21 cellular contexts compared by ENCODE assay signal in the genomic region with DNA sequence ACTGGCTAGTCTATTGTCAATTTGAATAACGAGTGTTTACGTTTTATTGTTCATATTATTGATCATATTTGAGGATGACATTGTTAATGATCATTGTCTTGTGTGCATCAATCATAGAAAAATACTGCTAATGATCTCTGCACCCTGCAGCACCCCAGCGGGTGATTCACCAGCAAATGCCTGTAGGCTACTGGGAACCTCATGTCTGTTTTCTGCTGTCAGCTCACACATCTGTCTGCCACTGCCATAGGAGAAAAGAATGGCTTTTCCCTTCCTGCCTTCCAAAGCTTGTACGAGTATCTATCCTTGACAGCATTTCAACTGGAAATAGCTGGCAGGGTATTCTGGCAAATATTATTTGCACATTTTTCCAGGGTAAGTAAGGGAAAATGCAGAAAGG.
DNase-seq lines count a peak whose midpoint lies in the region; ATAC-seq, FAIRE-seq and TF ChIP-seq lines count a peak whose summit lies in the region.
"Had no signal": no experiment of that assay in that cellular context is flagged by ENCODE, and none has a peak within 500 bp of the region (broad histone marks: within the 10 kb centered on the region; RNA-seq: fewer than 3 reads in every experiment).

No MANE protein-coding gene starts in this region.

- no peaks in the 10 kb centered on the region for H3K79me2 ChIP-seq in HepG2 (ENCODE audit: insufficient read depth, low read length)

- POLR2A ChIA-PET in HepG2 (lab: Yijun Ruan, JAX): no interaction called here

- intact Hi-C loops in HepG2 (cut with micrococcal nuclease; ENCODE audit: unreplicated experiment) (no loop called here), right lobe of liver (cut with DNase I) (no loop called here)

- H3K4me1 ChIP-seq in HepG2 (ENCODE audit: insufficient read depth, low read length): no peaks in the 10 kb centered on the region
- H3K4me1 ChIP-seq in right lobe of liver: no peaks in the 10 kb centered on the region

- H3K27ac ChIP-seq in HepG2 (ENCODE audit: extremely low read length, insufficient read depth, low read length) (no peak overlapping the region), right lobe of liver (no peak overlapping the region)
- H3K27ac ChIP-seq: GM23248 had no signal

- H3K9me3 Mint-ChIP-seq in glutamatergic neuron (ENCODE audit: unreplicated experiment): no peaks in the 10 kb centered on the region

- no peaks in the 10 kb centered on the region for H3K36me3 Mint-ChIP-seq in glutamatergic neuron (ENCODE audit: unreplicated experiment)
- H3K36me3 Mint-ChIP-seq: CD4-positive, CD25-positive, alpha-beta regulatory T cell; CD8-positive, alpha-beta memory T cell; IgD-negative memory B cell had no signal

- H3K4me2 ChIP-seq in HepG2 (ENCODE audit: low read depth, low read length): no peak overlapping the region

- ATAC-seq in HepG2 (no peak), right lobe of liver (no peak)

- no peak for FAIRE-seq in HepG2 (lab: Jason Lieb, UNC)
- FAIRE-seq: GM12892, GM18507, H54, HTR-8/SVneo had no signal

- peak overlapping the region; percentile 72 for H3K27ac Mint-ChIP-seq in glutamatergic neuron (ENCODE audit: unreplicated experiment)
- H3K27ac Mint-ChIP-seq: B cell; CD4-positive, CD25-positive, alpha-beta regulatory T cell; IgD-negative memory B cell had no signal

- no peaks in the 10 kb centered on the region for H3K27me3 Mint-ChIP-seq in glutamatergic neuron (ENCODE audit: unreplicated experiment)
- H3K27me3 Mint-ChIP-seq: B cell; CD4-positive, CD25-positive, alpha-beta regulatory T cell; CD8-positive, alpha-beta memory T cell; IgD-negative memory B cell had no signal

- WGBS in HepG2 (ENCODE audit: low lambda C conversion rate): 4% methylated on average over 4 of the region's 4 CpGs
- 62% methylated on average over 4 of the region's 4 CpGs for WGBS in right lobe of liver (ENCODE audit: insufficient coverage, low coverage, low lambda C conversion rate, missing lambda C conversion rate)

- no peak overlapping the region for H3K4me3 ChIP-seq in HepG2 (replicated peaks in 1 of 3; ENCODE audit: insufficient read depth in 1 of 3, low read depth in 2 of 3, low read length in 3 of 3)
- no peak overlapping the region for H3K4me3 ChIP-seq in right lobe of liver
- H3K4me3 ChIP-seq: GM23248 had no signal

- TF ChIP-seq RAD21 in HepG2 (CRISPR knock-in tag; IDR thresholded peaks at IDR 0.05): no peak

- TF ChIP-seq POLR2A in HepG2 (IDR thresholded peaks at IDR 0.05; ENCODE audit: insufficient read depth in 1 of 2, low read depth in 2 of 2, low read length in 2 of 2): no peak
- no peak for TF ChIP-seq POLR2A in right lobe of liver (IDR thresholded peaks at IDR 0.05)

- TF ChIP-seq EP300 in HepG2 (IDR thresholded peaks at IDR 0.05; ENCODE audit: low read depth in 2 of 2, low read length in 2 of 2) (no peak), HepG2 (CRISPR knock-in tag; IDR thresholded peaks at IDR 0.05; ENCODE audit: borderline replicate concordance) (no peak)

- no peaks in the 10 kb centered on the region for H4K20me1 ChIP-seq in HepG2 (ENCODE audit: insufficient read depth, low read length)

- H3K4me3 Mint-ChIP-seq in glutamatergic neuron (ENCODE audit: unreplicated experiment): no peak overlapping the region
- H3K4me3 Mint-ChIP-seq: B cell; CD4-positive, CD25-positive, alpha-beta regulatory T cell; CD8-positive, alpha-beta memory T cell had no signal

- no peak overlapping the region for H2AFZ ChIP-seq in HepG2 (ENCODE audit: low read length)
- H2AFZ ChIP-seq: GM23248 had no signal

- no TSS peak for BruUV-seq in HepG2 (replicated peaks; lab: Mats Ljungman, UMichigan)

- CTCF ChIA-PET in HepG2 (lab: Yijun Ruan, JAX; ENCODE audit: low intra/inter-chr PET ratio, low total read pairs): no interaction called here

- H3K27me3 ChIP-seq in HepG2 (ENCODE audit: control insufficient read depth in 1 of 2, insufficient read depth in 2 of 2, low read length in 2 of 2) (no peaks in the 10 kb centered on the region; a peak in 1 of 5 replicates), right lobe of liver (no peaks in the 10 kb centered on the region)

- H3K36me3 ChIP-seq in HepG2 (replicated peaks in 1 of 2; ENCODE audit: control insufficient read depth in 1 of 2, insufficient read depth in 2 of 2, low read length in 2 of 2) (no peaks in the 10 kb centered on the region), right lobe of liver (no peaks in the 10 kb centered on the region)

- DNase-seq in HepG2 (ENCODE audit: low spot score): no peak
- no peak for DNase-seq in right lobe of liver
- DNase-seq in RPMI7951 (ENCODE audit: low read depth): peak; percentile 49
- DNase-seq in glutamatergic neuron: peak; percentile 29
- no peak for DNase-seq in NCI-H1436 (lab: John Stamatoyannopoulos, UW)
- DNase-seq in DMS 273 (lab: John Stamatoyannopoulos, UW; ENCODE audit: unreplicated experiment): no peak
- DNase-seq in SHP77 treated with DMSO at 0.1 percent for 48 hours (lab: John Stamatoyannopoulos, UW): no peak
- no peak for DNase-seq in 8988T
- DNase-seq: C1 segment of cervical spinal cord; CD4-positive, CD25-positive, alpha-beta regulatory T cell; CD8-positive, alpha-beta memory T cell; COR-L47; GDM1; GM23248; HCEC 1CT had no signal

- H3K9me3 ChIP-seq in HepG2 (ENCODE audit: low read length): no peaks in the 10 kb centered on the region
- H3K9me3 ChIP-seq in right lobe of liver: no peaks in the 10 kb centered on the region

- no peak overlapping the region for H3K9ac ChIP-seq in HepG2 (ENCODE audit: insufficient read depth, low read depth, low read length)
- H3K9ac ChIP-seq: GM23248 had no signal

- no peak for TF ChIP-seq CTCF in HepG2 (CRISPR knock-in tag; IDR thresholded peaks at IDR 0.05)
- no peak for TF ChIP-seq CTCF in right lobe of liver (IDR thresholded peaks at IDR 0.05)
- TF ChIP-seq CTCF in glutamatergic neuron (IDR thresholded peaks at IDR 0.05; ENCODE audit: partially characterized antibody, unreplicated experiment): no peak

- in situ Hi-C loops in HepG2 (cut with HindIII; ENCODE audit: extremely low pct_ligation_motif_present, low pct_unique_long_range_greater_than_20kb): no loop called here

- peaks cover 11% of the 10 kb centered on the region for H3K4me1 Mint-ChIP-seq in glutamatergic neuron (ENCODE audit: low read depth, unreplicated experiment)
- H3K4me1 Mint-ChIP-seq: B cell; CD4-positive, CD25-positive, alpha-beta regulatory T cell; CD8-positive, alpha-beta memory T cell; IgD-negative memory B cell had no signal

TF ChIP-seq in HepG2, 621 proteins besides CTCF, POLR2A, EP300 and RAD21:
- TF ChIP-seq ZNF7 (CRISPR knock-in tag; IDR thresholded peaks at IDR 0.05): peak; percentile 59
- TF ChIP-seq, protein P1, sequence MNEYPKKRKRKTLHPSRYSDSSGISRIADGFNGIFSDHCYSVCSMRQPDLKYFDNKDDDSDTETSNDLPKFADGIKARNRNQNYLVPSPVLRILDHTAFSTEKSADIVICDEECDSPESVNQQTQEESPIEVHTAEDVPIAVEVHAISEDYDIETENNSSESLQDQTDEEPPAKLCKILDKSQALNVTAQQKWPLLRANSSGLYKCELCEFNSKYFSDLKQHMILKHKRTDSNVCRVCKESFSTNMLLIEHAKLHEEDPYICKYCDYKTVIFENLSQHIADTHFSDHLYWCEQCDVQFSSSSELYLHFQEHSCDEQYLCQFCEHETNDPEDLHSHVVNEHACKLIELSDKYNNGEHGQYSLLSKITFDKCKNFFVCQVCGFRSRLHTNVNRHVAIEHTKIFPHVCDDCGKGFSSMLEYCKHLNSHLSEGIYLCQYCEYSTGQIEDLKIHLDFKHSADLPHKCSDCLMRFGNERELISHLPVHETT (CRISPR knock-in tag; conservative IDR thresholded peaks at IDR 0.05): no peak

Comparison
In these comparisons a context has a peak if more than half of its experiments do, and no peak if none do; other contexts are left out.
1. DNase-seq: peak in RPMI7951 (single experiment) and glutamatergic neuron (single experiment); none in HepG2 (single experiment), right lobe of liver (0 of 3), NCI-H1436 (single experiment), DMS 273 (single experiment), SHP77 treated with DMSO at 0.1 percent for 48 hours (single experiment) and 8988T (single experiment).